Comparison of ENCODE assay signal across 8 cellular contexts in genomic region chr7:75442101-75442464, GRCh38. TPM values are rescaled to one million over a fixed set of nuclear protein-coding genes. Genes with fewer than 3 reads are reported as not detected.
DNase-seq lines count a peak whose midpoint lies in the region; ATAC-seq and TF ChIP-seq lines count a peak whose summit lies in the region.
"Not testable (repeated sequence)": the region's sequence is repeated elsewhere in the genome, so short reads cannot be mapped to it uniquely, and the experiment has no call there.
"Had no signal": no experiment of that assay in that cellular context is flagged by ENCODE, and none has a peak within 500 bp of the region (broad histone marks: within the 10 kb centered on the region; RNA-seq: fewer than 3 reads in every experiment).

No MANE protein-coding gene starts in this region.

- H4K20me1 ChIP-seq in KMS-11 (ENCODE audit: insufficient read depth), result not testable (repeated sequence)

- H3K27me3 Mint-ChIP-seq in activated CD8-positive, alpha-beta T cell treated with anti-CD3 and anti-CD28 coated beads, Interleukin-2, amount 10 ng/mL, durations not matched to agents 7 days and 5 days (ENCODE audit: low read depth); osteocyte (ENCODE audit: unreplicated experiment): not testable (repeated sequence)

- not testable (repeated sequence) for TF ChIP-seq CTCF in KMS-11 (conservative IDR thresholded peaks at IDR 0.05; ENCODE audit: low read depth, low read length); dorsolateral prefrontal cortex (IDR thresholded peaks at IDR 0.05 in 54 of 56, conservative IDR thresholded peaks at IDR 0.05 in 2 of 56; ENCODE audit: low read depth in 1 of 56, partially characterized antibody in 56 of 56); osteocyte (IDR thresholded peaks at IDR 0.05)

- H3K4me1 Mint-ChIP-seq in activated CD8-positive, alpha-beta T cell treated with anti-CD3 and anti-CD28 coated beads, Interleukin-2, amount 10 ng/mL, durations not matched to agents 7 days and 5 days (ENCODE audit: low read depth); osteocyte (ENCODE audit: unreplicated experiment): not testable (repeated sequence)

- H3K79me2 ChIP-seq in KMS-11 (ENCODE audit: insufficient read depth, low read depth), result not testable (repeated sequence)

- H3K4me3 Mint-ChIP-seq in activated CD8-positive, alpha-beta T cell treated with anti-CD3 and anti-CD28 coated beads, Interleukin-2, amount 10 ng/mL, durations not matched to agents 7 days and 5 days, result peak overlapping the region; percentile 86
- H3K4me3 Mint-ChIP-seq in osteocyte (ENCODE audit: unreplicated experiment), result peak overlapping the region; percentile 82

- H3K36me3 Mint-ChIP-seq in activated CD8-positive, alpha-beta T cell treated with anti-CD3 and anti-CD28 coated beads, Interleukin-2, amount 10 ng/mL, durations not matched to agents 7 days and 5 days (ENCODE audit: low read depth), result peaks cover 35% of the 10 kb centered on the region
- peaks cover 22% of the 10 kb centered on the region for H3K36me3 Mint-ChIP-seq in osteocyte (ENCODE audit: unreplicated experiment)

- H3K27me3 ChIP-seq in KMS-11 (ENCODE audit: insufficient read depth, low read depth); dorsolateral prefrontal cortex; iPS-18a (ENCODE audit: control insufficient read depth, insufficient read depth, low read length): not testable (repeated sequence)

- POLR2A ChIA-PET in activated CD8-positive, alpha-beta T cell treated with anti-CD3 and anti-CD28 coated beads, Interleukin-2, amount 10 ng/mL, durations not matched to agents 7 days and 5 days (lab: Charles Lee), result not testable (repeated sequence)

- not testable (repeated sequence) for H3K9me3 Mint-ChIP-seq in activated CD8-positive, alpha-beta T cell treated with anti-CD3 and anti-CD28 coated beads, Interleukin-2, amount 10 ng/mL, durations not matched to agents 7 days and 5 days (ENCODE audit: insufficient read depth); osteocyte (ENCODE audit: unreplicated experiment)

- H3K9ac ChIP-seq in KMS-11; iPS-18a (ENCODE audit: low read length): not testable (repeated sequence)

- ATAC-seq in GM18858 (IDR thresholded peaks at IDR 0.05; ENCODE audit: unreplicated experiment) (peak; percentile 22), HG02623 (IDR thresholded peaks at IDR 0.05; ENCODE audit: unreplicated experiment) (peak; percentile 38)
- ATAC-seq in activated CD8-positive, alpha-beta T cell treated with anti-CD3 and anti-CD28 coated beads, Interleukin-2, amount 10 ng/mL, durations not matched to agents 7 days and 5 days, result peak; percentile 49

- not testable (repeated sequence) for H3K9me3 ChIP-seq in iPS-18a (ENCODE audit: control insufficient read depth, low read depth, low read length)

- peak overlapping the region; percentile 91 for H3K27ac Mint-ChIP-seq in activated CD8-positive, alpha-beta T cell treated with anti-CD3 and anti-CD28 coated beads, Interleukin-2, amount 10 ng/mL, durations not matched to agents 7 days and 5 days
- H3K27ac Mint-ChIP-seq in osteocyte (ENCODE audit: unreplicated experiment), result peak overlapping the region; percentile 87

- DNase-seq in activated CD8-positive, alpha-beta T cell treated with anti-CD3 and anti-CD28 coated beads, Interleukin-2, amount 10 ng/mL, durations not matched to agents 7 days and 5 days; dorsolateral prefrontal cortex: not testable (repeated sequence)
- DNase-seq in osteocyte (ENCODE audit: extremely low spot score, unreplicated experiment), result peak; percentile 8

- not testable (repeated sequence) for H3K4me3 ChIP-seq in KMS-11 (IDR thresholded peaks at IDR 0.05; ENCODE audit: insufficient read depth, low read depth, low read length)
- H3K4me3 ChIP-seq in dorsolateral prefrontal cortex, result peak overlapping the region in 58 of 59 donors; percentile 19 to 78 (median 67)
- peak overlapping the region; percentile 44 for H3K4me3 ChIP-seq in iPS-18a (ENCODE audit: low read length)

- intact Hi-C loops in dorsolateral prefrontal cortex (cut with DNase I), result not testable (repeated sequence)

- not testable (repeated sequence) for H2AFZ ChIP-seq in KMS-11 (ENCODE audit: low read depth)

- not testable (repeated sequence) for H3K36me3 ChIP-seq in KMS-11 (ENCODE audit: insufficient read depth)
- peaks cover 27% of the 10 kb centered on the region for H3K36me3 ChIP-seq in iPS-18a (ENCODE audit: control insufficient read depth, low read depth, low read length)

- not testable (repeated sequence) for H3K27ac ChIP-seq in KMS-11; iPS-18a (ENCODE audit: low read length)
- H3K27ac ChIP-seq in dorsolateral prefrontal cortex, result peak overlapping the region in 32 of 59 donors; percentile 39 to 94 (median 80)

- not testable (repeated sequence) for H3K4me1 ChIP-seq in KMS-11 (ENCODE audit: low read depth, poor library complexity, severe bottlenecking); iPS-18a (ENCODE audit: control insufficient read depth, low read depth, low read length)

- H3K4me2 ChIP-seq in KMS-11, result peak overlapping the region; percentile 54

- CTCF ChIA-PET in activated CD8-positive, alpha-beta T cell treated with anti-CD3 and anti-CD28 coated beads, Interleukin-2, amount 10 ng/mL, durations not matched to agents 7 days and 5 days (lab: Charles Lee), result not testable (repeated sequence)

RNA-seq across cellular contexts. Expression of gene POM121C, which starts 44.0 kb away (rescaled TPM):
- total RNA-seq in activated CD8-positive, alpha-beta T cell treated with anti-CD3 and anti-CD28 coated beads, Interleukin-2, amount 10 ng/mL, durations not matched to agents 7 days and 5 days, result 10 to 100 TPM; 78.2 to 82.5 TPM
- total RNA-seq in dorsolateral prefrontal cortex, result 10 to 100 TPM; 43.0 to 81.9 (median 56.0) TPM
- 43.3 and 44.3 TPM in 2 replicates for total RNA-seq in osteocyte

RNA-seq across cellular contexts. Expression of gene TRIM73, which starts 46.7 kb away (rescaled TPM):
- 1 to 10 TPM; 8.2 to 8.3 TPM for total RNA-seq in activated CD8-positive, alpha-beta T cell treated with anti-CD3 and anti-CD28 coated beads, Interleukin-2, amount 10 ng/mL, durations not matched to agents 7 days and 5 days
- total RNA-seq in dorsolateral prefrontal cortex (10 to 100 TPM in 74 of 120 experiments, 1 to 10 TPM in 46; 4.2 to 30.0 (median 11.2) TPM), osteocyte (3.2 and 7.4 TPM in 2 replicates)

RNA-seq across cellular contexts. Expression of gene SPDYE5, which starts 50.0 kb away (rescaled TPM):
- not detected for total RNA-seq in activated CD8-positive, alpha-beta T cell treated with anti-CD3 and anti-CD28 coated beads, Interleukin-2, amount 10 ng/mL, durations not matched to agents 7 days and 5 days
- under 1 TPM in 26 of 120 experiments, not detected in 94; 0.19 to 0.86 (median 0.44) TPM for total RNA-seq in dorsolateral prefrontal cortex
- total RNA-seq in osteocyte, result not detected in 2 replicates
- total RNA-seq: G401 had no signal
